9 cellular contexts compared by ENCODE assay signal in the genomic region with DNA sequence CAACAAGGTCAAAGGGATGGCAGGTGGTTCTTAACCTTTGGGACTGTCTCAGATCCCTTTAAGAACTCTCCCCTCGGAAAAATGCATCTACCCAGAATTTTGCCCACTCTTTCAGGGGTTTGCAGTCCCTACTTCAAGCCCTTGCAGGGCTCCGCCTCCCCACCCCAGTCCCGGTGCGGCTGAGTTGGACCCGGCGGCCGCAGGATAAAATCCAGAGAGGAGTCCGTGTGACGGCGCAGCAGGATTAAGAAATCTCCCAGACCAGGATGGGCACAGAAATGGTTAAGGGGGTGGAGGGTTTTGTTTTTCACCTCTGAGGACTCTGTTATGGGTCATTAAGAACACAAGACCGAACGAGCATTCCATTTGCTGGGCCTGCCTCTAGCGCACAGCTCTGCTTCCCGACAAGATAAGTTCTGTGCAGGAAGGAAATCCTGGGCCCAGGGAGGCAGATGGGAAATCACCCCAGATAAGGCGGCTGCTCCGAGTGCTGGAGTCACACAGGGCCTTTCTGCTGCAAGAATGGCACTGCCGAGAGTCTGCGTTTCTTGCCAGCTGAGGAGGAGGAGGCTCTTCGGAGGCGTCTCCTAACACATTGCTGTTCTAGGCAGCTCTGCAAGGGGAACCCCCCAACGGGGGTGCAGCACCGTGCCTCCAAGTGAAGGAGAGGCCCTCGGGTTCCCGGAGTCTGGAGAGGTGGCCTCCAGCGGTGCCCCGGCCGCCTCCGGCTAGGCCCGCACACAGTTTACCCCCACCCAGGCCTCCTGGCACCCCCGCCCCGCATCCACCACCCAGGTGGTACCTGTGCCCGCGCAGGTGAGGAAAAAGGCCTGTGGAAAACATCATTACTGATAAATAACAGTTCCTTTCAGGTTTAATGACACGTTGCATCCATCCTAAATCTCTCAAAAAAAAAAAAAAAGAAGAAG.
DNase-seq lines count a peak whose midpoint lies in the region; ATAC-seq and TF ChIP-seq lines count a peak whose summit lies in the region.
"Had no signal": no experiment of that assay in that cellular context is flagged by ENCODE, and none has a peak within 500 bp of the region (broad histone marks: within the 10 kb centered on the region; RNA-seq: fewer than 3 reads in every experiment).

No MANE protein-coding gene starts in this region.

- no peaks in the 10 kb centered on the region for H3K36me3 ChIP-seq in CD8-positive, alpha-beta memory T cell (ENCODE audit: insufficient read depth, low read length)
- H3K36me3 ChIP-seq in transverse colon, result no peaks in the 10 kb centered on the region
- H3K36me3 ChIP-seq: brain microvascular endothelial cell had no signal

- H3K9me3 ChIP-seq in CD8-positive, alpha-beta memory T cell (ENCODE audit: low read length), result no peaks in the 10 kb centered on the region
- H3K9me3 ChIP-seq in transverse colon, result no peaks in the 10 kb centered on the region

- TF ChIP-seq POLR2A in transverse colon (IDR thresholded peaks at IDR 0.05), result no peak

- TF ChIP-seq EP300 in transverse colon (IDR thresholded peaks at IDR 0.05; ENCODE audit: low read depth), result no peak

- no peak for DNase-seq in CD8-positive, alpha-beta memory T cell
- DNase-seq in NCI-H2171 treated with DMSO at 0.1 percent for 48 hours (lab: John Stamatoyannopoulos, UW), result peak; percentile 59
- DNase-seq in ecto neural progenitor cell (ENCODE audit: low spot score), result peak; percentile 68
- peak; percentile 30 for DNase-seq in nephron progenitor cell
- DNase-seq in NAMALWA (ENCODE audit: low spot score), result no peak
- no peak for DNase-seq in transverse colon
- DNase-seq: brain microvascular endothelial cell had no signal

- 27 to 60% methylated on average over 2 to 33 of the region's 34 CpGs for WGBS in transverse colon (ENCODE audit: low coverage in 1 of 2), 2 donors

- peaks cover 0 to 7% (median 2%) of the 10 kb centered on the region in 5 donors for H3K9me3 Mint-ChIP-seq in CD8-positive, alpha-beta memory T cell
- peaks cover 26% of the 10 kb centered on the region for H3K9me3 Mint-ChIP-seq in nephron progenitor cell

- in situ Hi-C loops in transverse colon (cut with MboI; ENCODE audit: low pct_ligation_motif_present in 1 of 4, low pct_unique_long_range_greater_than_20kb in 1 of 4, low sequenced_read_pairs in 3 of 4), result no loop called here

- ATAC-seq in HG02763 (IDR thresholded peaks at IDR 0.05; ENCODE audit: unreplicated experiment) (no peak), GM21515 (IDR thresholded peaks at IDR 0.05; ENCODE audit: unreplicated experiment) (no peak)

- CTCF ChIA-PET in CD8-positive, alpha-beta memory T cell (lab: Charles Lee), result no interaction called here

- no peaks in the 10 kb centered on the region for H3K27me3 ChIP-seq in CD8-positive, alpha-beta memory T cell (ENCODE audit: insufficient read depth, low read length, poor library complexity, severe bottlenecking)
- peaks cover 20% of the 10 kb centered on the region for H3K27me3 ChIP-seq in transverse colon
- H3K27me3 ChIP-seq: brain microvascular endothelial cell had no signal

- POLR2A ChIA-PET in CD8-positive, alpha-beta memory T cell (lab: Charles Lee), result no interaction called here

- no peak overlapping the region for H3K27ac ChIP-seq in CD8-positive, alpha-beta memory T cell (ENCODE audit: low read depth, low read length)
- H3K27ac ChIP-seq in transverse colon, result no peak overlapping the region
- H3K27ac ChIP-seq: brain microvascular endothelial cell had no signal

- intact Hi-C loops in transverse colon (cut with DNase I; ENCODE audit: low total_unique reads), result no loop called here

- H3K4me1 ChIP-seq in CD8-positive, alpha-beta memory T cell (ENCODE audit: insufficient read depth, low read length), result no peaks in the 10 kb centered on the region
- peaks cover 0 to 10% (median 0%) of the 10 kb centered on the region in 4 donors for H3K4me1 ChIP-seq in transverse colon

- peak overlapping the region; percentile 42 to 81 (median 60) for H3K4me3 Mint-ChIP-seq in CD8-positive, alpha-beta memory T cell
- H3K4me3 Mint-ChIP-seq in nephron progenitor cell, result peak overlapping the region; percentile 78

- TF ChIP-seq CTCF in nephron progenitor cell (IDR thresholded peaks at IDR 0.05), result no peak
- TF ChIP-seq CTCF in transverse colon (IDR thresholded peaks at IDR 0.05), result no peak

- peaks cover 5 to 14% (median 11%) of the 10 kb centered on the region in 3 donors for H3K4me1 Mint-ChIP-seq in CD8-positive, alpha-beta memory T cell
- peaks cover 68% of the 10 kb centered on the region for H3K4me1 Mint-ChIP-seq in nephron progenitor cell

- peaks cover 0 to 35% of the 10 kb centered on the region in 2 donors for H3K27me3 Mint-ChIP-seq in CD8-positive, alpha-beta memory T cell
- H3K27me3 Mint-ChIP-seq in nephron progenitor cell (ENCODE audit: low read depth, poor library complexity), result peaks cover 75% of the 10 kb centered on the region

- H3K27ac Mint-ChIP-seq in CD8-positive, alpha-beta memory T cell, result no peak overlapping the region
- H3K27ac Mint-ChIP-seq in nephron progenitor cell, result no peak overlapping the region

- no peak overlapping the region for H3K4me3 ChIP-seq in CD8-positive, alpha-beta memory T cell (ENCODE audit: low read length)
- peak overlapping the region in 1 of 4 donors; percentile 49 for H3K4me3 ChIP-seq in transverse colon

- H3K36me3 Mint-ChIP-seq in CD8-positive, alpha-beta memory T cell, result peaks cover 0 to 3% (median 0%) of the 10 kb centered on the region in 3 donors
- no peaks in the 10 kb centered on the region for H3K36me3 Mint-ChIP-seq in nephron progenitor cell (ENCODE audit: low read depth)

Comparison
In these comparisons a context has a peak if more than half of its experiments do, and no peak if none do; other contexts are left out.
1. DNase-seq: peak in NCI-H2171 treated with DMSO at 0.1 percent for 48 hours (single experiment), ecto neural progenitor cell (single experiment) and nephron progenitor cell (single experiment); none in CD8-positive, alpha-beta memory T cell (0 of 5), NAMALWA (single experiment) and transverse colon (single experiment).